Comparison of ENCODE assay signal across 8 cellular contexts in the genomic region with DNA sequence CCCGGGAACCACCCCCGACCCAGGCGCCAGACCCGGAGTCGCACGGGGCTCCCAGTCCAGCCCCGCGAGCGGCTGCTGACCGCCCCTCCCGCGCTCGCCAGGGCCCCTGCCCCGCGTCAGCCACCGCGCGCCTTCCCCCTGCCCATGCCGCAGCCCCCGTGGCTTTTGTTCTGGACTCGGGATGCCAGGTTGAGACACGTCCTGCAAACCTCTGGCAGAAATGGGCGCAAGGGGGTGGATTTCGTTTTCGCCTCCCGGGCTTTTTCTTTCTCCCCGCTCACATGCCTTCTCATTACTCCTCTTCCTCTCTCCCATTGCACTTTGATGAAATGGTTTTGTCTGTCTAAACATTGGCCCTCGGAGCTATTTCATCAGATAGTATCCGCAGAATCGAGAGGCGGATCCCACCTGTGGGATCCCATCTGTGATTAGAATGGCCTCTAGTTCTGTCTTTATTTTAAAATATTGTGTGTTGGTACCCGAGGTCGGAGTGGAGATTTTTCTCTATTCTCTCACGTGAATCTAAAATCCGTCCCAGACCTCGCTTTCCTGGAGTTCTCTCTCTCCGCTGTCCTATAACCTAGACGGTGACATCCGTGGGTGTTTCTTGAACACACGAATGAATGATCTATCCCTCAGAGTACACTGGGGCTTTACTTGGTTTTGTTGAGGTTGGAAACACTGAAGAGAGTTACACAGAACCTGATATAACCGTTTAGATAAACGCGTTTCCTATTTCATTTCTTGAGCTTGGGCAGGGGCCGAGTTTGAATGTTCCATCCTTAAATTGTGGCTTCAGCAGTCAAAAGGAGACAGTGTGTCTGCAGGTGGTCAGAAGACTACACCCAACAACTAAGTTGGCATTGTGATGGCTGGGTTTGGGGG. TPM values are rescaled to one million over a fixed set of nuclear protein-coding genes. Genes with fewer than 3 reads are reported as not detected.
DNase-seq lines count a peak whose midpoint lies in the region; ATAC-seq and TF ChIP-seq lines count a peak whose summit lies in the region.

No MANE protein-coding gene starts in this region.

- TF ChIP-seq CTCF in RWPE2 (IDR thresholded peaks at IDR 0.05; ENCODE audit: poor library complexity, severe bottlenecking) (no peak), ovary (IDR thresholded peaks at IDR 0.05) (no peak)

- H3K4me1 ChIP-seq in RWPE2 (ENCODE audit: insufficient read depth, poor library complexity, severe bottlenecking) (no peaks in the 10 kb centered on the region), ovary (ENCODE audit: insufficient read depth) (no peaks in the 10 kb centered on the region)

- H3K27ac ChIP-seq in RWPE2 (ENCODE audit: poor library complexity, severe bottlenecking): no peak overlapping the region
- no peak overlapping the region for H3K27ac ChIP-seq in ovary

- H3K36me3 Mint-ChIP-seq in activated T-cell treated with anti-CD3 and anti-CD28 coated beads, Interleukin-2, amount 50 U/mL, for 24 hours (ENCODE audit: low read depth): peaks cover 3% of the 10 kb centered on the region

- DNase-seq in activated T-cell treated with anti-CD3 and anti-CD28 coated beads, Interleukin-2, amount 50 U/mL, for 24 hours: peak; percentile 42
- DNase-seq in activated T-cell treated with anti-CD3 and anti-CD28 coated beads for 4 hours (no peak), RWPE2 (ENCODE audit: low spot score) (no peak), ovary (no peak), hypothalamus (lab: John Stamatoyannopoulos, UW) (no peak), hepatic stellate cell (ENCODE audit: low spot score) (no peak)

- no peaks in the 10 kb centered on the region for H3K27me3 ChIP-seq in RWPE2 (ENCODE audit: insufficient read depth, poor library complexity, severe bottlenecking)
- no peaks in the 10 kb centered on the region for H3K27me3 ChIP-seq in ovary

- peak overlapping the region; percentile 93 for H3K27ac Mint-ChIP-seq in activated T-cell treated with anti-CD3 and anti-CD28 coated beads, Interleukin-2, amount 50 U/mL, for 24 hours

- peak overlapping the region; percentile 54 for H3K4me3 ChIP-seq in RWPE2 (ENCODE audit: severe bottlenecking)
- peak overlapping the region; percentile 46 for H3K4me3 ChIP-seq in ovary

- intact Hi-C loops in ovary (cut with DNase I): no loop called here

- WGBS in ovary, 3 donors: 7 to 11% (median 9%) methylated on average over 34 to 44 of the region's 44 CpGs

- no peak; the same call in 1 of the 3 replicates for ATAC-seq in RWPE2 (ENCODE audit: low read depth)
- peak; percentile 24 for ATAC-seq in esophagus mucosa
- no peak for ATAC-seq in GM21528 (IDR thresholded peaks at IDR 0.05; ENCODE audit: low FRiP score, unreplicated experiment)

- no peak for TF ChIP-seq POLR2A in ovary (IDR thresholded peaks at IDR 0.05)

- peaks cover 61% of the 10 kb centered on the region for H3K27me3 Mint-ChIP-seq in activated T-cell treated with anti-CD3 and anti-CD28 coated beads, Interleukin-2, amount 50 U/mL, for 24 hours

- no peaks in the 10 kb centered on the region for H3K9me3 Mint-ChIP-seq in activated T-cell treated with anti-CD3 and anti-CD28 coated beads, Interleukin-2, amount 50 U/mL, for 24 hours

- TF ChIP-seq EP300 in ovary (IDR thresholded peaks at IDR 0.05): no peak

- peak overlapping the region; percentile 88 for H3K4me3 Mint-ChIP-seq in activated T-cell treated with anti-CD3 and anti-CD28 coated beads, Interleukin-2, amount 50 U/mL, for 24 hours

- H3K9me3 ChIP-seq in RWPE2 (ENCODE audit: severe bottlenecking) (no peaks in the 10 kb centered on the region), ovary (no peaks in the 10 kb centered on the region)

- H3K36me3 ChIP-seq in RWPE2 (ENCODE audit: low read depth): no peaks in the 10 kb centered on the region
- no peaks in the 10 kb centered on the region for H3K36me3 ChIP-seq in ovary

- peaks cover 41% of the 10 kb centered on the region for H3K4me1 Mint-ChIP-seq in activated T-cell treated with anti-CD3 and anti-CD28 coated beads, Interleukin-2, amount 50 U/mL, for 24 hours (ENCODE audit: low read depth)

RNA-seq across cellular contexts. Expression of gene EDARADD, which starts 1.9 kb away (rescaled TPM):
- 4.3 TPM for total RNA-seq in esophagus mucosa
- total RNA-seq in ovary: 1 to 10 TPM in 1 of 7 donors, under 1 TPM in 6; 0.42 to 2.9 (median 0.51) TPM
- polyA plus RNA-seq in ovary: 1 to 10 TPM in 1 of 2 donors, under 1 TPM in 1; 0.29 to 1.1 TPM
